ENCODE assay signal across 8 cellular contexts in the genomic region with DNA sequence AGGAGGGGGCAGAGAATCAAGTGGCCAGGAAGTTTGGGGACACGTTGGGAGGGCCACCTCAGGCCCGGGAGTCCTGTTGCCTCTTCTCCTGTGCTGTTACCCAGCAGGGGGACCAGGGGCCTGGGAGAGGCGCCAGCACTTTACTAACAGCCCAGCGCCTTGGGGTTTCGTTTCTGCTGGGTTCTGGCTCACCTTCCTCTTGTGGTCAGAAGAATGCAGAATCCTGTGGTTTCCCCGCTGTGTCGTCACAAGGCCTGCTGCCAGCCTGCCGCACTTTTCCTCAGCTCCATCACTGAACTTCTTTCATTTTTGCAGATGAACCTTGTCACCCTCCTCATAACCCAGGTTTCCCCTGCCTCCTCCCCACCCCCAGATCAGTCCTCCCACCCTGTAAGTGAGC.
DNase-seq lines count a peak whose midpoint lies in the region; ATAC-seq and TF ChIP-seq lines count a peak whose summit lies in the region.

No MANE protein-coding gene starts in this region.

- no peaks in the 10 kb centered on the region for H3K9me3 Mint-ChIP-seq in endothelial cell (ENCODE audit: unreplicated experiment)

- H3K4me3 ChIP-seq in HFF-Myc (replicated peaks; ENCODE audit: low read depth, low read length), result no peak overlapping the region

- H3K4me3 Mint-ChIP-seq in endothelial cell (ENCODE audit: unreplicated experiment), result no peak overlapping the region

- no peaks in the 10 kb centered on the region for H3K36me3 Mint-ChIP-seq in endothelial cell (ENCODE audit: low read depth, unreplicated experiment)

- H3K4me1 Mint-ChIP-seq in endothelial cell (ENCODE audit: unreplicated experiment), result no peaks in the 10 kb centered on the region

- no peak for TF ChIP-seq CTCF in GM10266 (IDR thresholded peaks at IDR 0.05; ENCODE audit: control insufficient read depth, insufficient read depth, low read depth, missing control alignments)
- TF ChIP-seq CTCF in HFF-Myc (IDR thresholded peaks at IDR 0.05; ENCODE audit: low read depth, low read length, missing control alignments), result peak; percentile 22
- peak; percentile 40 for TF ChIP-seq CTCF in foreskin keratinocyte (conservative IDR thresholded peaks at IDR 0.05)
- no peak for TF ChIP-seq CTCF in endothelial cell (IDR thresholded peaks at IDR 0.05; ENCODE audit: unreplicated experiment)

- H3K27me3 ChIP-seq in foreskin keratinocyte, result peaks cover 2% of the 10 kb centered on the region

- H3K27ac ChIP-seq in foreskin keratinocyte, result peak overlapping the region; percentile 75

- DNase-seq in GM10266 (ENCODE audit: extremely low spot score) (peak; percentile 34), HFF-Myc (ENCODE audit: extremely low read depth, low read depth) (peak; percentile 84), NOMO-1 (lab: John Stamatoyannopoulos, UW; ENCODE audit: unreplicated experiment in 2 of 2) (peak; percentile 94 to 96), foreskin keratinocyte (peak; percentile 76 to 87), smooth muscle cell of the brain vasculature (ENCODE audit: low read depth, low spot score) (peak; percentile 84), left lobe of liver (ENCODE audit: low spot score) (no peak), endothelial cell (ENCODE audit: low spot score) (no peak)
- peak; percentile 69 for DNase-seq in activated T-cell treated with anti-CD3 and anti-CD28 coated beads, Interleukin-2, amount 50 U/mL, for 1 hour

- H3K4me1 ChIP-seq in foreskin keratinocyte, result peaks cover 35% of the 10 kb centered on the region

- no peak overlapping the region for H3K27ac Mint-ChIP-seq in endothelial cell (ENCODE audit: unreplicated experiment)

- ATAC-seq in foreskin keratinocyte, result peak; percentile 73
- ATAC-seq in left lobe of liver, result no peak

- H3K27me3 Mint-ChIP-seq in endothelial cell (ENCODE audit: unreplicated experiment), result peaks cover 6% of the 10 kb centered on the region

Comparison
In these comparisons a context has a peak if more than half of its experiments do, and no peak if none do; other contexts are left out.
1. DNase-seq: peak in GM10266 (single experiment), HFF-Myc (single experiment), NOMO-1 (2 of 2), activated T-cell treated with anti-CD3 and anti-CD28 coated beads, Interleukin-2, amount 50 U/mL, for 1 hour (single experiment), foreskin keratinocyte (2 of 2) and smooth muscle cell of the brain vasculature (single experiment); none in left lobe of liver (single experiment) and endothelial cell (single experiment).
2. CTCF ChIP-seq: peak in HFF-Myc (single experiment) and foreskin keratinocyte (single experiment); none in GM10266 (single experiment) and endothelial cell (single experiment).